ENCODE assay signal across 20 cellular contexts in genomic region chr1:24875257-24875656, GRCh38. TPM values are rescaled to one million over a fixed set of nuclear protein-coding genes. Genes with fewer than 3 reads are reported as not detected.
"Had no signal": no experiment of that assay in that cellular context is flagged by ENCODE, and none has a peak within 500 bp of the region (broad histone marks: within the 10 kb centered on the region; RNA-seq: fewer than 3 reads in every experiment).

No MANE protein-coding gene starts in this region.

- H3K27ac ChIP-seq: coronary artery, foreskin keratinocyte, ovary, stomach, thoracic aorta, upper lobe of right lung, VCaP had no signal

- DNase-seq: activated CD4-positive, alpha-beta T cell treated with anti-CD3 and anti-CD28 coated beads, Interleukin-2, amount 10 ng/mL, durations not matched to agents 24 days and 14 days; activated CD8-positive, alpha-beta T cell treated with anti-CD3 and anti-CD28 coated beads, Interleukin-2, amount 10 ng/mL, durations not matched to agents 7 days and 5 days; activated naive CD4-positive, alpha-beta T cell treated with anti-CD3 and anti-CD28 coated beads, Interleukin-2, amount 10 ng/mL, durations not matched to agents 7 days and 5 days; amygdala; cerebellar nuclear complex; foreskin keratinocyte; ovary; right cardiac atrium; stimulated activated CD4-positive, alpha-beta T cell treated with anti-CD3 and anti-CD28 coated beads, Interleukin-1b, Interleukin-23, amount 100 ng/mL, for 48 hours; stomach; T-cell; upper lobe of right lung had no signal

- H3K36me3 ChIP-seq: ovary, stomach, thoracic aorta, upper lobe of right lung had no signal

- H3K27ac Mint-ChIP-seq: activated CD4-positive, alpha-beta T cell treated with anti-CD3 and anti-CD28 coated beads, Interleukin-2, amount 10 ng/mL, durations not matched to agents 24 days and 14 days; activated CD8-positive, alpha-beta T cell treated with anti-CD3 and anti-CD28 coated beads, Interleukin-2, amount 10 ng/mL, durations not matched to agents 7 days and 5 days; activated naive CD4-positive, alpha-beta T cell treated with anti-CD3 and anti-CD28 coated beads, Interleukin-2, amount 10 ng/mL, durations not matched to agents 7 days and 5 days; stimulated activated effector memory CD8-positive, alpha-beta T cell treated with anti-CD3 and anti-CD28 coated beads, Interleukin-12 subunit alpha, Interleukin-12 subunit beta, amount 100 ng/mL, for 72 hours; T-cell; T-helper 2 cell treated with Interferon-gamma antibody and Interleukin-4, amounts not matched to agents 5 μg/mL and 100 μg/mL, for 36 hours had no signal

- H3K4me3 ChIP-seq: coronary artery, lung, ovary, stomach, thoracic aorta, upper lobe of right lung had no signal

- H3K9me3 ChIP-seq: ovary, stomach, thoracic aorta, upper lobe of right lung had no signal

- H3K4me1 Mint-ChIP-seq: activated CD4-positive, alpha-beta T cell treated with anti-CD3 and anti-CD28 coated beads, Interleukin-2, amount 10 ng/mL, durations not matched to agents 24 days and 14 days; neural crest cell had no signal

- H3K9me3 Mint-ChIP-seq: activated CD4-positive, alpha-beta T cell treated with anti-CD3 and anti-CD28 coated beads, Interleukin-2, amount 10 ng/mL, durations not matched to agents 24 days and 14 days; activated naive CD4-positive, alpha-beta T cell treated with anti-CD3 and anti-CD28 coated beads, Interleukin-2, amount 10 ng/mL, durations not matched to agents 7 days and 5 days; neural crest cell; stimulated activated effector memory CD8-positive, alpha-beta T cell treated with anti-CD3 and anti-CD28 coated beads, Interleukin-12 subunit alpha, Interleukin-12 subunit beta, amount 100 ng/mL, for 72 hours; T-cell; T-helper 2 cell treated with Interferon-gamma antibody and Interleukin-4, amounts not matched to agents 5 μg/mL and 100 μg/mL, for 36 hours had no signal

- H3K27me3 ChIP-seq: ovary, upper lobe of right lung had no signal

- H3K36me3 Mint-ChIP-seq: activated naive CD4-positive, alpha-beta T cell treated with anti-CD3 and anti-CD28 coated beads, Interleukin-2, amount 10 ng/mL, durations not matched to agents 7 days and 5 days; naive thymus-derived CD4-positive, alpha-beta T cell; stimulated activated effector memory CD8-positive, alpha-beta T cell treated with anti-CD3 and anti-CD28 coated beads, Interleukin-12 subunit alpha, Interleukin-12 subunit beta, amount 100 ng/mL, for 72 hours; T-cell had no signal

- H3K4me3 Mint-ChIP-seq: activated CD4-positive, alpha-beta T cell treated with anti-CD3 and anti-CD28 coated beads, Interleukin-2, amount 10 ng/mL, durations not matched to agents 24 days and 14 days; activated CD8-positive, alpha-beta T cell treated with anti-CD3 and anti-CD28 coated beads, Interleukin-2, amount 10 ng/mL, durations not matched to agents 7 days and 5 days; activated naive CD4-positive, alpha-beta T cell treated with anti-CD3 and anti-CD28 coated beads, Interleukin-2, amount 10 ng/mL, durations not matched to agents 7 days and 5 days; naive thymus-derived CD4-positive, alpha-beta T cell; neural crest cell; stimulated activated effector memory CD8-positive, alpha-beta T cell treated with anti-CD3 and anti-CD28 coated beads, Interleukin-12 subunit alpha, Interleukin-12 subunit beta, amount 100 ng/mL, for 72 hours; T-cell; T-helper 2 cell treated with Interferon-gamma antibody and Interleukin-4, amounts not matched to agents 5 μg/mL and 100 μg/mL, for 36 hours had no signal

RNA-seq across cellular contexts. Expression of gene RUNX3, which starts 54.8 kb away (rescaled TPM):
- total RNA-seq: foreskin keratinocyte had no signal
